Comparison of ENCODE assay signal across 8 cellular contexts in genomic region chr9:128927731-128928411, GRCh38. TPM values are rescaled to one million over a fixed set of nuclear protein-coding genes. Genes with fewer than 3 reads are reported as not detected.
DNase-seq lines count a peak whose midpoint lies in the region; ATAC-seq, FAIRE-seq and TF ChIP-seq lines count a peak whose summit lies in the region.

No MANE protein-coding gene starts in this region.

- H3K27ac ChIP-seq in VCaP, result peak overlapping the region; percentile 73

- H3K4me3 ChIP-seq in GM06990 (replicated peaks; ENCODE audit: low read depth, low read length) (no peak overlapping the region), bronchial epithelial cell (ENCODE audit: low read depth, low read length) (no peak overlapping the region)

- DNase-seq in GM06990 (ENCODE audit: extremely low read depth, insufficient read length) (no peak), NCI-H1105 (lab: John Stamatoyannopoulos, UW) (peak; percentile 22), bronchial epithelial cell (ENCODE audit: low read depth) (no peak), left kidney (ENCODE audit: low read depth, low spot score) (peak; percentile 85), cortex of kidney (lab: John Stamatoyannopoulos, UW) (no peak)
- DNase-seq in stimulated activated CD8-positive, alpha-beta memory T cell treated with anti-CD3 and anti-CD28 coated beads, Interleukin-4, amount 100 ng/mL, for 48 hours, result peak; percentile 65

- H3K36me3 ChIP-seq in GM06990 (ENCODE audit: control insufficient read depth, insufficient read depth, low read length) (no peaks in the 10 kb centered on the region), bronchial epithelial cell (ENCODE audit: control insufficient read depth, insufficient read depth, low read length) (no peaks in the 10 kb centered on the region)

- TF ChIP-seq CTCF in GM06990 (IDR thresholded peaks at IDR 0.05; ENCODE audit: insufficient read depth, low read length, poor library complexity, severe bottlenecking) (peak; percentile 81), VCaP (conservative IDR thresholded peaks at IDR 0.05) (peak; percentile 96), bronchial epithelial cell (IDR thresholded peaks at IDR 0.05; ENCODE audit: insufficient read depth, low read length, severe bottlenecking) (peak; percentile 76)

- no peak for ATAC-seq in HG02763 (IDR thresholded peaks at IDR 0.05; ENCODE audit: unreplicated experiment)

- H3K27me3 ChIP-seq in GM06990 (replicated peaks; ENCODE audit: control insufficient read depth, insufficient read depth, low read length) (no peaks in the 10 kb centered on the region), bronchial epithelial cell (ENCODE audit: control insufficient read depth, insufficient read depth, low read length) (no peaks in the 10 kb centered on the region)

- FAIRE-seq in bronchial epithelial cell (lab: Jason Lieb, UNC), result no peak

RNA-seq across cellular contexts. Expression of gene PHYHD1, which starts 7.1 kb away (rescaled TPM):
- 1.1 and 3.8 TPM in 2 replicates for total RNA-seq in bronchial epithelial cell

RNA-seq across cellular contexts. Expression of gene DOLK, which starts 19.5 kb away (rescaled TPM):
- total RNA-seq in bronchial epithelial cell, result 22.6 and 24.6 TPM in 2 replicates

RNA-seq across cellular contexts. Expression of gene NUP188, which starts 19.6 kb away (rescaled TPM):
- total RNA-seq in bronchial epithelial cell, result 25.8 and 38.5 TPM in 2 replicates

RNA-seq across cellular contexts. Expression of gene LRRC8A, which starts 45.9 kb away (rescaled TPM):
- total RNA-seq in bronchial epithelial cell, result 259 and 329 TPM in 2 replicates

RNA-seq across cellular contexts. Expression of gene KYAT1, which starts 46.1 kb away (rescaled TPM):
- 9.0 and 9.5 TPM in 2 replicates for total RNA-seq in bronchial epithelial cell

Comparison
In these comparisons a context has a peak if more than half of its experiments do, and no peak if none do; other contexts are left out.
1. DNase-seq: peak in NCI-H1105 (single experiment), left kidney (single experiment) and stimulated activated CD8-positive, alpha-beta memory T cell treated with anti-CD3 and anti-CD28 coated beads, Interleukin-4, amount 100 ng/mL, for 48 hours (single experiment); none in GM06990 (single experiment), bronchial epithelial cell (single experiment) and cortex of kidney (single experiment).
2. Peak in every context shown above with its lines, with median percentiles within 50 percentile points of each other: CTCF ChIP-seq.